In the genomic region with DNA sequence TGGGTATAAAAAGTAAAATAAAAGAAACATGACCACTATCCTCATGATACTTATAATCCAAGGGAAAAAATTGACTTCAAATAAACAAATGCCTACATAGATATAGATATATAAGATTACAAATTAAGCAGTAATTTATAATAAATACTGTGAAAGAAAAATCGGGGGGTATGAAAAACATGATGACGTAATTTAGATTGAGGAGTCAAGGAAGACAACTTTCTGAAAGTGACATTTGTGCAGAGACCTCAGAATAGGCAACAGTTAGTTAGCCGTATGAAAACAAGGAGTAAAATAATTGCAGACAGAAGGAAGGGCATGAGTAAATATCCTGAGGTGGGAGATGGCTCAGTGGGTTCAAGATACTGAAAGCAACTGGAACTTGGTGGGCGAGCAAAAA, we compare ENCODE assay signal across 35 cellular contexts.
"Had no signal": no experiment of that assay in that cellular context is flagged by ENCODE, and none has a peak within 500 bp of the region (broad histone marks: within the 10 kb centered on the region; RNA-seq: fewer than 3 reads in every experiment).

No MANE protein-coding gene starts in this region.

- H3K27me3 ChIP-seq: adrenal gland, body of pancreas, brain microvascular endothelial cell, breast epithelium had no signal

- H3K4me1 ChIP-seq: adrenal gland, breast epithelium had no signal

- H3K36me3 ChIP-seq: adrenal gland, brain microvascular endothelial cell, breast epithelium had no signal

- ATAC-seq: activated CD8-positive, alpha-beta memory T cell treated with anti-CD3 and anti-CD28 coated beads, Interleukin-2, amount 10 ng/mL, durations not matched to agents 7 days and 5 days; activated CD8-positive, alpha-beta T cell treated with anti-CD3 and anti-CD28 coated beads, Interleukin-2, amount 10 ng/mL, durations not matched to agents 7 days and 5 days; body of pancreas had no signal

- H3K27ac Mint-ChIP-seq: activated B cell treated with CpG ODN at 0.5 μM for 24 hours; activated CD4-positive, alpha-beta memory T cell treated with anti-CD3 and anti-CD28 coated beads, Interleukin-2, amount 10 ng/mL, durations not matched to agents 7 days and 5 days; activated CD4-positive, alpha-beta T cell treated with anti-CD3 and anti-CD28 coated beads, Interleukin-2, amount 10 ng/mL, durations not matched to agents 24 days and 14 days; activated CD8-positive, alpha-beta memory T cell treated with anti-CD3 and anti-CD28 coated beads, Interleukin-2, amount 10 ng/mL, durations not matched to agents 7 days and 5 days; activated CD8-positive, alpha-beta T cell treated with anti-CD3 and anti-CD28 coated beads, Interleukin-2, amount 10 ng/mL, durations not matched to agents 7 days and 5 days; activated naive CD4-positive, alpha-beta T cell treated with anti-CD3 and anti-CD28 coated beads, Interleukin-2, amount 10 ng/mL, durations not matched to agents 7 days and 5 days; activated naive CD4-positive, alpha-beta T cell treated with anti-CD3 and anti-CD28 coated beads, Interleukin-2, amount 50 U/mL, for 24 hours; activated naive CD8-positive, alpha-beta T cell treated with anti-CD3 and anti-CD28 coated beads for 36 hours; activated T-cell treated with anti-CD3 and anti-CD28 coated beads, Interleukin-2, amount 50 U/mL, for 24 hours; activated T-helper 2 cell treated with anti-CD3 and anti-CD28 coated beads, Interferon-gamma antibody, Interleukin-2, Interleukin-4, amounts not matched to agents 10 μg/mL and 5 μg/mL and 100 μg/mL, durations not matched to agents 14 hours and 24 hours and 36 hours; T-helper 1 cell treated with Interleukin-12 subunit alpha and Interleukin-12 subunit beta and Interleukin-4 antibody, amounts not matched to agents 30 μg/mL and 1 μg/mL, for 36 hours; T-helper 2 cell treated with Interferon-gamma antibody and Interleukin-4, amounts not matched to agents 5 μg/mL and 100 μg/mL, for 36 hours had no signal

- H3K9me3 Mint-ChIP-seq: activated B cell treated with CpG ODN at 0.5 μM for 24 hours; activated CD4-positive, alpha-beta memory T cell treated with anti-CD3 and anti-CD28 coated beads, Interleukin-2, amount 10 ng/mL, durations not matched to agents 7 days and 5 days; activated CD4-positive, alpha-beta T cell treated with anti-CD3 and anti-CD28 coated beads, Interleukin-2, amount 10 ng/mL, durations not matched to agents 24 days and 14 days; activated naive CD4-positive, alpha-beta T cell treated with anti-CD3 and anti-CD28 coated beads, Interleukin-2, amount 10 ng/mL, durations not matched to agents 7 days and 5 days; activated naive CD4-positive, alpha-beta T cell treated with anti-CD3 and anti-CD28 coated beads, Interleukin-2, amount 50 U/mL, for 24 hours; activated naive CD8-positive, alpha-beta T cell treated with anti-CD3 and anti-CD28 coated beads for 36 hours; activated T-cell treated with anti-CD3 and anti-CD28 coated beads, Interleukin-2, amount 50 U/mL, for 24 hours; activated T-helper 2 cell treated with anti-CD3 and anti-CD28 coated beads, Interferon-gamma antibody, Interleukin-2, Interleukin-4, amounts not matched to agents 10 μg/mL and 5 μg/mL and 100 μg/mL, durations not matched to agents 14 hours and 24 hours and 36 hours; T-helper 1 cell treated with Interleukin-12 subunit alpha and Interleukin-12 subunit beta and Interleukin-4 antibody, amounts not matched to agents 30 μg/mL and 1 μg/mL, for 36 hours; T-helper 2 cell treated with Interferon-gamma antibody and Interleukin-4, amounts not matched to agents 5 μg/mL and 100 μg/mL, for 36 hours had no signal

- H3K27me3 Mint-ChIP-seq: activated B cell treated with CpG ODN at 0.5 μM for 24 hours; activated CD4-positive, alpha-beta T cell treated with anti-CD3 and anti-CD28 coated beads, Interleukin-2, amount 10 ng/mL, durations not matched to agents 24 days and 14 days; activated CD8-positive, alpha-beta memory T cell treated with anti-CD3 and anti-CD28 coated beads, Interleukin-2, amount 10 ng/mL, durations not matched to agents 7 days and 5 days; activated naive CD4-positive, alpha-beta T cell treated with anti-CD3 and anti-CD28 coated beads, Interleukin-2, amount 10 ng/mL, durations not matched to agents 7 days and 5 days; activated naive CD4-positive, alpha-beta T cell treated with anti-CD3 and anti-CD28 coated beads, Interleukin-2, amount 50 U/mL, for 24 hours; activated naive CD8-positive, alpha-beta T cell treated with anti-CD3 and anti-CD28 coated beads for 36 hours; activated T-cell treated with anti-CD3 and anti-CD28 coated beads, Interleukin-2, amount 50 U/mL, for 24 hours had no signal

- H3K4me1 Mint-ChIP-seq: activated B cell treated with CpG ODN at 0.5 μM for 24 hours; activated CD4-positive, alpha-beta memory T cell treated with anti-CD3 and anti-CD28 coated beads, Interleukin-2, amount 10 ng/mL, durations not matched to agents 7 days and 5 days; activated CD8-positive, alpha-beta memory T cell treated with anti-CD3 and anti-CD28 coated beads, Interleukin-2, amount 10 ng/mL, durations not matched to agents 7 days and 5 days; activated naive CD4-positive, alpha-beta T cell treated with anti-CD3 and anti-CD28 coated beads, Interleukin-2, amount 10 ng/mL, durations not matched to agents 7 days and 5 days; activated naive CD4-positive, alpha-beta T cell treated with anti-CD3 and anti-CD28 coated beads, Interleukin-2, amount 50 U/mL, for 24 hours; activated naive CD8-positive, alpha-beta T cell treated with anti-CD3 and anti-CD28 coated beads for 36 hours had no signal

- H3K4me3 ChIP-seq: adrenal gland, body of pancreas, breast epithelium had no signal

- H3K27ac ChIP-seq: adrenal gland, body of pancreas, brain microvascular endothelial cell, breast epithelium, VCaP had no signal

- H3K9me3 ChIP-seq: adrenal gland, body of pancreas, breast epithelium had no signal

- FAIRE-seq: astrocyte, TTC549 had no signal

- DNase-seq: activated B cell treated with CpG ODN at 0.5 μM for 24 hours; activated CD4-positive, alpha-beta memory T cell treated with anti-CD3 and anti-CD28 coated beads, Interleukin-2, amount 10 ng/mL, durations not matched to agents 7 days and 5 days; activated CD4-positive, alpha-beta T cell treated with anti-CD3 and anti-CD28 coated beads for 4 hours; activated CD4-positive, alpha-beta T cell treated with anti-CD3 and anti-CD28 coated beads, Interleukin-2, amount 10 ng/mL, durations not matched to agents 24 days and 14 days; activated CD4-positive, alpha-beta T cell treated with anti-CD3 and anti-CD28 coated beads, Interleukin-2, amount 50 U/mL, for 1 hour; activated CD4-positive, alpha-beta T cell treated with anti-CD3 and anti-CD28 coated beads, Interleukin-2, amount 50 U/mL, for 4 hours; activated CD4-positive, CD25-positive, alpha-beta regulatory T cell treated with anti-CD3 and anti-CD28 coated beads, Interleukin-2, amount 50 U/mL, for 72 hours; activated CD8-positive, alpha-beta memory T cell treated with anti-CD3 and anti-CD28 coated beads for 24 hours; activated CD8-positive, alpha-beta memory T cell treated with anti-CD3 and anti-CD28 coated beads, Interleukin-2, amount 10 ng/mL, durations not matched to agents 7 days and 5 days; activated CD8-positive, alpha-beta memory T cell treated with anti-CD3 and anti-CD28 coated beads, Interleukin-2, amount 50 U/mL, for 48 hours; activated CD8-positive, alpha-beta T cell treated with anti-CD3 and anti-CD28 coated beads, Interleukin-2, amount 10 ng/mL, durations not matched to agents 7 days and 5 days; activated effector memory CD4-positive, alpha-beta T cell treated with Interleukin-2 at 50 U/mL for 16 hours; activated gamma-delta T cell; activated naive CD4-positive, alpha-beta T cell treated with anti-CD3 and anti-CD28 coated beads, Interleukin-2, amount 10 ng/mL, durations not matched to agents 7 days and 5 days; activated naive CD4-positive, alpha-beta T cell treated with Interleukin-2 at 50 U/mL for 16 hours; activated naive CD8-positive, alpha-beta T cell treated with anti-CD3 and anti-CD28 coated beads for 36 hours; activated T-cell treated with anti-CD3 and anti-CD28 coated beads, Interleukin-2, amount 50 U/mL, for 24 hours; activated T-cell treated with anti-CD3 and anti-CD28 coated beads, Interleukin-2, amount 50 U/mL, for 48 hours; adrenal gland; amniotic stem cell; aorta; body of pancreas; brain microvascular endothelial cell; central memory CD4-positive, alpha-beta T cell; T-helper 1 cell; T-helper 2 cell; T-helper 9 cell had no signal

- H3K36me3 Mint-ChIP-seq: activated CD8-positive, alpha-beta memory T cell treated with anti-CD3 and anti-CD28 coated beads, Interleukin-2, amount 10 ng/mL, durations not matched to agents 7 days and 5 days; activated naive CD4-positive, alpha-beta T cell treated with anti-CD3 and anti-CD28 coated beads, Interleukin-2, amount 10 ng/mL, durations not matched to agents 7 days and 5 days; activated naive CD4-positive, alpha-beta T cell treated with anti-CD3 and anti-CD28 coated beads, Interleukin-2, amount 50 U/mL, for 24 hours; activated naive CD8-positive, alpha-beta T cell treated with anti-CD3 and anti-CD28 coated beads for 36 hours had no signal

- H3K4me3 Mint-ChIP-seq: activated B cell treated with CpG ODN at 0.5 μM for 24 hours; activated CD4-positive, alpha-beta memory T cell treated with anti-CD3 and anti-CD28 coated beads, Interleukin-2, amount 10 ng/mL, durations not matched to agents 7 days and 5 days; activated CD4-positive, alpha-beta T cell treated with anti-CD3 and anti-CD28 coated beads, Interleukin-2, amount 10 ng/mL, durations not matched to agents 24 days and 14 days; activated CD8-positive, alpha-beta memory T cell treated with anti-CD3 and anti-CD28 coated beads, Interleukin-2, amount 10 ng/mL, durations not matched to agents 7 days and 5 days; activated CD8-positive, alpha-beta T cell treated with anti-CD3 and anti-CD28 coated beads, Interleukin-2, amount 10 ng/mL, durations not matched to agents 7 days and 5 days; activated naive CD4-positive, alpha-beta T cell treated with anti-CD3 and anti-CD28 coated beads, Interleukin-2, amount 10 ng/mL, durations not matched to agents 7 days and 5 days; activated naive CD4-positive, alpha-beta T cell treated with anti-CD3 and anti-CD28 coated beads, Interleukin-2, amount 50 U/mL, for 24 hours; activated naive CD8-positive, alpha-beta T cell treated with anti-CD3 and anti-CD28 coated beads for 36 hours; activated T-cell treated with anti-CD3 and anti-CD28 coated beads, Interleukin-2, amount 50 U/mL, for 24 hours; T-helper 1 cell treated with Interleukin-12 subunit alpha and Interleukin-12 subunit beta and Interleukin-4 antibody, amounts not matched to agents 30 μg/mL and 1 μg/mL, for 36 hours; T-helper 2 cell treated with Interferon-gamma antibody and Interleukin-4, amounts not matched to agents 5 μg/mL and 100 μg/mL, for 36 hours had no signal
